ENCODE assay signal across 8 cellular contexts in the genomic region with DNA sequence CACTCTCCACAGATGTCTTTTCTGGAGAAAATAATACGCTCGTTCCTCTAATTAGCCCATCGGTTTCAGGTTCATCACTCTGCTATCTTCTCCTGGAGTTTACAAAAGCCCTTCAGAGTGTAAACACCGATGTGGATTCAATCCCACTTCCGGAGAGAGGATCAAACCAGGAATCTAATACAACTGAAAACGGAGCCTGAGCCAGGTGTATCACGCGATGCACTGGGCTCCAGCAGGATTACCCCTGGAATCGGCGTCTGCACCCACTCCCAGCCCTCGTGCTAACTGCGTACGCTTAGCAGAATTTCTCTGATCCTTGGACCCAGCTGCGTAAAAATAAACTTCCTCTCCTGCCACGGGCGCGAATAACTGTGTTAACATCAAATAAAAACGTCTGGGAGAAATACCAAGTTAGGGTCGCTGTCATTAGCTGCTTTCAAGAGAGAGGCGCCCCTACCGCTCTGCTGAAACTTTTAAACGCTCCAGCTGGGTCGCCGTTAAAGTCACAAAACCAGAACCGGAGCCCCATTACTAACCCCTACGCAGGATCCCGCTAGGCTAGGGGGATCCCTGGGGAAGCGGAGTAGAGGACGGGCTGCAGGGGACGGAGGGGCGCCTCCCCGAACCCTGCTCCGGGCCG. TPM values are rescaled to one million over a fixed set of nuclear protein-coding genes. Genes with fewer than 3 reads are reported as not detected.
A peak's percentile ranks its signal among the peaks of the same experiment; 100 is the strongest.
DNase-seq lines count a peak whose midpoint lies in the region; ATAC-seq and TF ChIP-seq lines count a peak whose summit lies in the region.

No MANE protein-coding gene starts in this region.

- peaks cover 6 to 36% (median 25%) of the 10 kb centered on the region in 4 donors for H3K4me1 Mint-ChIP-seq in CD4-positive, CD25-positive, alpha-beta regulatory T cell

- no peak for DNase-seq in CD4-positive, CD25-positive, alpha-beta regulatory T cell
- DNase-seq in fibroblast of pulmonary artery (ENCODE audit: low read depth) (no peak), retinal pigment epithelial cell (ENCODE audit: low read depth) (peak; percentile 30), SHP77 treated with DMSO at 0.1 percent for 48 hours (lab: John Stamatoyannopoulos, UW) (no peak), T1000 (lab: John Stamatoyannopoulos, UW) (no peak)
- no peak for DNase-seq in stimulated activated naive CD4-positive, alpha-beta T cell treated with Interleukin-2 at 50 U/mL for 16 hours (lab: John Stamatoyannopoulos, UW)

- no peak for TF ChIP-seq CTCF in fibroblast of pulmonary artery (IDR thresholded peaks at IDR 0.05; ENCODE audit: low read length, missing control alignments)
- no peak for TF ChIP-seq CTCF in retinal pigment epithelial cell (conservative IDR thresholded peaks at IDR 0.05; ENCODE audit: low read depth, low read length)

- H3K27me3 ChIP-seq in CD4-positive, CD25-positive, alpha-beta regulatory T cell (ENCODE audit: control insufficient read depth, insufficient read depth, low read length), result no peaks in the 10 kb centered on the region

- ATAC-seq in CD4-positive, CD25-positive, alpha-beta regulatory T cell (ENCODE audit: low read depth in 2 of 2), result no peak
- ATAC-seq in GM21825 (IDR thresholded peaks at IDR 0.05; ENCODE audit: unreplicated experiment), result peak; percentile 14
- peak; percentile 56 for ATAC-seq in SK-N-SH treated with all-trans-retinoic acid at 6 μM for 48 hours

- H3K27ac Mint-ChIP-seq in CD4-positive, CD25-positive, alpha-beta regulatory T cell, result peak overlapping the region; percentile 82 to 92 (median 91)

- H3K27ac ChIP-seq in CD4-positive, CD25-positive, alpha-beta regulatory T cell (ENCODE audit: insufficient read depth, low read length, poor library complexity, severe bottlenecking), result peak overlapping the region; percentile 81

- H3K9me3 Mint-ChIP-seq in CD4-positive, CD25-positive, alpha-beta regulatory T cell, result no peaks in the 10 kb centered on the region

- H3K36me3 Mint-ChIP-seq in CD4-positive, CD25-positive, alpha-beta regulatory T cell, result peaks cover 19% of the 10 kb centered on the region

- peaks cover 22% of the 10 kb centered on the region for H3K36me3 ChIP-seq in CD4-positive, CD25-positive, alpha-beta regulatory T cell (ENCODE audit: control insufficient read depth, insufficient read depth, low read length)

- peak overlapping the region; percentile 94 to 96 (median 95) for H3K4me3 Mint-ChIP-seq in CD4-positive, CD25-positive, alpha-beta regulatory T cell

- peaks cover 16% of the 10 kb centered on the region for H3K27me3 Mint-ChIP-seq in CD4-positive, CD25-positive, alpha-beta regulatory T cell

- H3K4me1 ChIP-seq in CD4-positive, CD25-positive, alpha-beta regulatory T cell (ENCODE audit: control insufficient read depth, insufficient read depth, low read length, poor library complexity, severe bottlenecking), result peaks cover 31% of the 10 kb centered on the region

- H3K4me3 ChIP-seq in CD4-positive, CD25-positive, alpha-beta regulatory T cell (ENCODE audit: low read depth, low read length), result peak overlapping the region; percentile 83
- H3K4me3 ChIP-seq in fibroblast of pulmonary artery (replicated peaks; ENCODE audit: low read depth, low read length), result peak overlapping the region; percentile 96
- H3K4me3 ChIP-seq in retinal pigment epithelial cell (ENCODE audit: low read length), result peak overlapping the region; percentile 96

- H3K9me3 ChIP-seq in CD4-positive, CD25-positive, alpha-beta regulatory T cell (ENCODE audit: control insufficient read depth in 2 of 2, low read length in 2 of 2), result no peaks in the 10 kb centered on the region

TF ChIP-seq in SK-N-SH treated with all-trans-retinoic acid at 6 μM for 48 hours, 23 proteins besides CTCF, POLR2A, EP300 and RAD21 (continues in another document):
- TF ChIP-seq, protein P1, sequence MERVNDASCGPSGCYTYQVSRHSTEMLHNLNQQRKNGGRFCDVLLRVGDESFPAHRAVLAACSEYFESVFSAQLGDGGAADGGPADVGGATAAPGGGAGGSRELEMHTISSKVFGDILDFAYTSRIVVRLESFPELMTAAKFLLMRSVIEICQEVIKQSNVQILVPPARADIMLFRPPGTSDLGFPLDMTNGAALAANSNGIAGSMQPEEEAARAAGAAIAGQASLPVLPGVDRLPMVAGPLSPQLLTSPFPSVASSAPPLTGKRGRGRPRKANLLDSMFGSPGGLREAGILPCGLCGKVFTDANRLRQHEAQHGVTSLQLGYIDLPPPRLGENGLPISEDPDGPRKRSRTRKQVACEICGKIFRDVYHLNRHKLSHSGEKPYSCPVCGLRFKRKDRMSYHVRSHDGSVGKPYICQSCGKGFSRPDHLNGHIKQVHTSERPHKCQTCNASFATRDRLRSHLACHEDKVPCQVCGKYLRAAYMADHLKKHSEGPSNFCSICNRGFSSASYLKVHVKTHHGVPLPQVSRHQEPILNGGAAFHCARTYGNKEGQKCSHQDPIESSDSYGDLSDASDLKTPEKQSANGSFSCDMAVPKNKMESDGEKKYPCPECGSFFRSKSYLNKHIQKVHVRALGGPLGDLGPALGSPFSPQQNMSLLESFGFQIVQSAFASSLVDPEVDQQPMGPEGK (CRISPR knock-in tag; IDR thresholded peaks at IDR 0.05; ENCODE audit: borderline replicate concordance), result no peak
- TF ChIP-seq ZNF70 (CRISPR knock-in tag; IDR thresholded peaks at IDR 0.05) (0 out of 2 replicates have a peak, but pooled peaks have one; percentile 38), ZFP3 (CRISPR knock-in tag; IDR thresholded peaks at IDR 0.05) (no peak), SNAI2 (CRISPR knock-in tag; IDR thresholded peaks at IDR 0.05) (no peak), BACH2 (CRISPR knock-in tag; IDR thresholded peaks at IDR 0.05; ENCODE audit: borderline replicate concordance) (no peak), ESRRG (CRISPR knock-in tag; IDR thresholded peaks at IDR 0.05) (no peak), GLIS3 (CRISPR knock-in tag; IDR thresholded peaks at IDR 0.05) (no peak)
- TF ChIP-seq, protein P2, sequence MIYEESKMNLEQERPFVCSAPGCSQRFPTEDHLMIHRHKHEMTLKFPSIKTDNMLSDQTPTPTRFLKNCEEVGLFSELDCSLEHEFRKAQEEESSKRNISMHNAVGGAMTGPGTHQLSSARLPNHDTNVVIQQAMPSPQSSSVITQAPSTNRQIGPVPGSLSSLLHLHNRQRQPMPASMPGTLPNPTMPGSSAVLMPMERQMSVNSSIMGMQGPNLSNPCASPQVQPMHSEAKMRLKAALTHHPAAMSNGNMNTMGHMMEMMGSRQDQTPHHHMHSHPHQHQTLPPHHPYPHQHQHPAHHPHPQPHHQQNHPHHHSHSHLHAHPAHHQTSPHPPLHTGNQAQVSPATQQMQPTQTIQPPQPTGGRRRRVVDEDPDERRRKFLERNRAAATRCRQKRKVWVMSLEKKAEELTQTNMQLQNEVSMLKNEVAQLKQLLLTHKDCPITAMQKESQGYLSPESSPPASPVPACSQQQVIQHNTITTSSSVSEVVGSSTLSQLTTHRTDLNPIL (CRISPR knock-in tag; IDR thresholded peaks at IDR 0.05; ENCODE audit: low read depth), result no peak
- TF ChIP-seq, protein P3, sequence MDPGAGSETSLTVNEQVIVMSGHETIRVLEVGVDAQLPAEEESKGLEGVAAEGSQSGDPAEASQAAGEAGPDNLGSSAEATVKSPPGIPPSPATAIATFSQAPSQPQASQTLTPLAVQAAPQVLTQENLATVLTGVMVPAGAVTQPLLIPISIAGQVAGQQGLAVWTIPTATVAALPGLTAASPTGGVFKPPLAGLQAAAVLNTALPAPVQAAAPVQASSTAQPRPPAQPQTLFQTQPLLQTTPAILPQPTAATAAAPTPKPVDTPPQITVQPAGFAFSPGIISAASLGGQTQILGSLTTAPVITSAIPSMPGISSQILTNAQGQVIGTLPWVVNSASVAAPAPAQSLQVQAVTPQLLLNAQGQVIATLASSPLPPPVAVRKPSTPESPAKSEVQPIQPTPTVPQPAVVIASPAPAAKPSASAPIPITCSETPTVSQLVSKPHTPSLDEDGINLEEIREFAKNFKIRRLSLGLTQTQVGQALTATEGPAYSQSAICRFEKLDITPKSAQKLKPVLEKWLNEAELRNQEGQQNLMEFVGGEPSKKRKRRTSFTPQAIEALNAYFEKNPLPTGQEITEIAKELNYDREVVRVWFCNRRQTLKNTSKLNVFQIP (CRISPR knock-in tag; IDR thresholded peaks at IDR 0.05; ENCODE audit: borderline replicate concordance, low read depth), result no peak
- TF ChIP-seq, protein P4, sequence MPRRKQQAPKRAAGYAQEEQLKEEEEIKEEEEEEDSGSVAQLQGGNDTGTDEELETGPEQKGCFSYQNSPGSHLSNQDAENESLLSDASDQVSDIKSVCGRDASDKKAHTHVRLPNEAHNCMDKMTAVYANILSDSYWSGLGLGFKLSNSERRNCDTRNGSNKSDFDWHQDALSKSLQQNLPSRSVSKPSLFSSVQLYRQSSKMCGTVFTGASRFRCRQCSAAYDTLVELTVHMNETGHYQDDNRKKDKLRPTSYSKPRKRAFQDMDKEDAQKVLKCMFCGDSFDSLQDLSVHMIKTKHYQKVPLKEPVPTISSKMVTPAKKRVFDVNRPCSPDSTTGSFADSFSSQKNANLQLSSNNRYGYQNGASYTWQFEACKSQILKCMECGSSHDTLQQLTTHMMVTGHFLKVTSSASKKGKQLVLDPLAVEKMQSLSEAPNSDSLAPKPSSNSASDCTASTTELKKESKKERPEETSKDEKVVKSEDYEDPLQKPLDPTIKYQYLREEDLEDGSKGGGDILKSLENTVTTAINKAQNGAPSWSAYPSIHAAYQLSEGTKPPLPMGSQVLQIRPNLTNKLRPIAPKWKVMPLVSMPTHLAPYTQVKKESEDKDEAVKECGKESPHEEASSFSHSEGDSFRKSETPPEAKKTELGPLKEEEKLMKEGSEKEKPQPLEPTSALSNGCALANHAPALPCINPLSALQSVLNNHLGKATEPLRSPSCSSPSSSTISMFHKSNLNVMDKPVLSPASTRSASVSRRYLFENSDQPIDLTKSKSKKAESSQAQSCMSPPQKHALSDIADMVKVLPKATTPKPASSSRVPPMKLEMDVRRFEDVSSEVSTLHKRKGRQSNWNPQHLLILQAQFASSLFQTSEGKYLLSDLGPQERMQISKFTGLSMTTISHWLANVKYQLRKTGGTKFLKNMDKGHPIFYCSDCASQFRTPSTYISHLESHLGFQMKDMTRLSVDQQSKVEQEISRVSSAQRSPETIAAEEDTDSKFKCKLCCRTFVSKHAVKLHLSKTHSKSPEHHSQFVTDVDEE (CRISPR knock-in tag; IDR thresholded peaks at IDR 0.05), result no peak

RNA-seq across cellular contexts. Expression of gene ZNF3, which starts 0.5 kb away (rescaled TPM):
- 29.2 TPM for total RNA-seq in CD4-positive, CD25-positive, alpha-beta regulatory T cell
- polyA plus RNA-seq in CD4-positive, CD25-positive, alpha-beta regulatory T cell, result 10 to 100 TPM; 13.4 to 27.6 (median 20.7) TPM

RNA-seq across cellular contexts. Expression of gene COPS6, which starts 7.8 kb away (rescaled TPM):
- 74.4 TPM for total RNA-seq in CD4-positive, CD25-positive, alpha-beta regulatory T cell
- 100 to 1,000 TPM; 123 to 180 (median 144) TPM for polyA plus RNA-seq in CD4-positive, CD25-positive, alpha-beta regulatory T cell

RNA-seq across cellular contexts. Expression of gene MCM7, which starts 20.2 kb away (rescaled TPM):
- total RNA-seq in CD4-positive, CD25-positive, alpha-beta regulatory T cell, result 82.0 TPM
- polyA plus RNA-seq in CD4-positive, CD25-positive, alpha-beta regulatory T cell, result 10 to 100 TPM; 31.2 to 45.2 (median 35.8) TPM

RNA-seq across cellular contexts. Expression of gene AP4M1, which starts 20.4 kb away (rescaled TPM):
- total RNA-seq in CD4-positive, CD25-positive, alpha-beta regulatory T cell, result 5.6 TPM
- polyA plus RNA-seq in CD4-positive, CD25-positive, alpha-beta regulatory T cell, result 1 to 10 TPM; 2.6 to 6.4 (median 4.3) TPM

RNA-seq across cellular contexts. Expression of gene ZSCAN21, which starts 31.4 kb away (rescaled TPM):
- total RNA-seq in CD4-positive, CD25-positive, alpha-beta regulatory T cell, result 6.0 TPM
- 1 to 10 TPM; 5.1 to 9.8 (median 8.6) TPM for polyA plus RNA-seq in CD4-positive, CD25-positive, alpha-beta regulatory T cell

Comparison
In these comparisons a context has a peak if more than half of its experiments do, and no peak if none do; other contexts are left out.
1. ATAC-seq: peak in GM21825 (single experiment) and SK-N-SH treated with all-trans-retinoic acid at 6 μM for 48 hours (single experiment); none in CD4-positive, CD25-positive, alpha-beta regulatory T cell (0 of 2).
2. Peak in every context shown above with its lines, with median percentiles within 50 percentile points of each other: H3K4me3 ChIP-seq.